ENCODE assay signal across 1 cellular context in the genomic region with DNA sequence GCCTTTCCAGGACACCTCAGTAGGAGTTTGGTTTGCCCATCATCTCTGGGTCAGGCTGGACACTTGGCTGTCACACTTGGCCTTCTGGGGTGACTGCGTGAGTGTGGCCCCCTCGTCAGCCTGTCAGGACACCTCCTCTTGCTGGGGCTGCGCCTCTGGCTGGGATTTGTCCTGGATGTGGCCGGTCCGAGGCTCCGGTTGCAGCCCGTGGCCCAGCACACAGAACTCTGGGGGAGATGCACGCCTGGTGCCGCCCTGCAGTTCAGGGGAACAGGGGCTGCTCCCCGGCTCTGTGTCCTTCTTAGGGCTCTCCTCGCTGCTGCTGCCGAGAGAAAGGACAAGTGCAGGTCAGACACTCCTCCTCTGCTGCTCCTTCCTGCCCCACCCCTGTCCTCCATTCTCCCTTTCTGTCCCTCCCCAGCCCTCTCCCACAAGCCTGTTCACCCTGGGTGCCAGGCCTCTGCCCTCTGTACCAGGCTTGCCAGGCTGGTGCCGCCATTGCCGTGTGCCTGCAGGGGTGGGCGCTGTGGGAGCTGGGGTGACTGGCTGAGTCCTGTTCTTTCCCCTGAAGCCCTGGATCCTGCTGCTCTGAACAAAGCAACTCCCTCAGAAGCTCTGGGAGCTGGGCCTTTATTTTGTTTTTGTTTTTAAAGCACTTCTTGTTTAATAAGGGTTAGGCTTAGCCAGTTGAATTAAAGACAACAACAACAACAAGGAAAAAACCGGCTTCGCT.
TF ChIP-seq lines count a peak whose summit lies in the region.

No MANE protein-coding gene starts in this region.

TF ChIP-seq in HepG2, 621 proteins besides CTCF, POLR2A, EP300 and RAD21 (continued from another document):
- TF ChIP-seq, protein P1, sequence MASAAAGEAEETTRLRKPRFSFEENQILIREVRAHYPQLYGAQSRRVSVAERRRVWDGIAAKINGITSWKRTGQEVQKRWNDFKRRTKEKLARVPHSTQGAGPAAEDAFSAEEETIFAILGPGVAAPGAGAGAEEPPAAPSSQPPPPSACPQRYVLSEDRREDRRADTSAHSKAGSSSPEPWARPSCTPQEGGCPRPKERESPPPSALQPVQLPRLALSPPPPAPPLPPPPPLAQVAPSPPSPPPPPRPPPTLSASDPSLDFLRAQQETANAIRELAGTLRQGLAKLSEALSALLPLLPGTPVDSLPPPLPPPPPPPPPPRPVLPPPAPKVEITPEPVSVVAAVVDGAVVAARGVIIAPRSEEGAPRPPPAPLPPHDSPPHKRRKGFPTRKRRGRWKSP (CRISPR knock-in tag; IDR thresholded peaks at IDR 0.05) = no peak
- no peak for TF ChIP-seq MEIS2 (CRISPR knock-in tag; IDR thresholded peaks at IDR 0.05)
- TF ChIP-seq ZNF746 (CRISPR knock-in tag; IDR thresholded peaks at IDR 0.05) = no peak
- TF ChIP-seq, protein P2, sequence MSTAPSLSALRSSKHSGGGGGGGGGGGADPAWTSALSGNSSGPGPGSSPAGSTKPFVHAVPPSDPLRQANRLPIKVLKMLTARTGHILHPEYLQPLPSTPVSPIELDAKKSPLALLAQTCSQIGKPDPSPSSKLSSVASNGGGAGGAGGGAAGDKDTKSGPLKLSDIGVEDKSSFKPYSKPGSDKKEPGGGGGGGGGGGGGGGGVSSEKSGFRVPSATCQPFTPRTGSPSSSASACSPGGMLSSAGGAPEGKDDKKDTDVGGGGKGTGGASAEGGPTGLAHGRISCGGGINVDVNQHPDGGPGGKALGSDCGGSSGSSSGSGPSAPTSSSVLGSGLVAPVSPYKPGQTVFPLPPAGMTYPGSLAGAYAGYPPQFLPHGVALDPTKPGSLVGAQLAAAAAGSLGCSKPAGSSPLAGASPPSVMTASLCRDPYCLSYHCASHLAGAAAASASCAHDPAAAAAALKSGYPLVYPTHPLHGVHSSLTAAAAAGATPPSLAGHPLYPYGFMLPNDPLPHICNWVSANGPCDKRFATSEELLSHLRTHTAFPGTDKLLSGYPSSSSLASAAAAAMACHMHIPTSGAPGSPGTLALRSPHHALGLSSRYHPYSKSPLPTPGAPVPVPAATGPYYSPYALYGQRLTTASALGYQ (CRISPR knock-in tag; IDR thresholded peaks at IDR 0.05) = no peak
- no peak for TF ChIP-seq ELF4 (CRISPR knock-in tag; IDR thresholded peaks at IDR 0.05; ENCODE audit: borderline replicate concordance)
- TF ChIP-seq, protein P3, sequence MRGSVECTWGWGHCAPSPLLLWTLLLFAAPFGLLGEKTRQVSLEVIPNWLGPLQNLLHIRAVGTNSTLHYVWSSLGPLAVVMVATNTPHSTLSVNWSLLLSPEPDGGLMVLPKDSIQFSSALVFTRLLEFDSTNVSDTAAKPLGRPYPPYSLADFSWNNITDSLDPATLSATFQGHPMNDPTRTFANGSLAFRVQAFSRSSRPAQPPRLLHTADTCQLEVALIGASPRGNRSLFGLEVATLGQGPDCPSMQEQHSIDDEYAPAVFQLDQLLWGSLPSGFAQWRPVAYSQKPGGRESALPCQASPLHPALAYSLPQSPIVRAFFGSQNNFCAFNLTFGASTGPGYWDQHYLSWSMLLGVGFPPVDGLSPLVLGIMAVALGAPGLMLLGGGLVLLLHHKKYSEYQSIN (CRISPR knock-in tag; IDR thresholded peaks at IDR 0.05; ENCODE audit: borderline replicate concordance) = no peak
- TF ChIP-seq, protein P4, sequence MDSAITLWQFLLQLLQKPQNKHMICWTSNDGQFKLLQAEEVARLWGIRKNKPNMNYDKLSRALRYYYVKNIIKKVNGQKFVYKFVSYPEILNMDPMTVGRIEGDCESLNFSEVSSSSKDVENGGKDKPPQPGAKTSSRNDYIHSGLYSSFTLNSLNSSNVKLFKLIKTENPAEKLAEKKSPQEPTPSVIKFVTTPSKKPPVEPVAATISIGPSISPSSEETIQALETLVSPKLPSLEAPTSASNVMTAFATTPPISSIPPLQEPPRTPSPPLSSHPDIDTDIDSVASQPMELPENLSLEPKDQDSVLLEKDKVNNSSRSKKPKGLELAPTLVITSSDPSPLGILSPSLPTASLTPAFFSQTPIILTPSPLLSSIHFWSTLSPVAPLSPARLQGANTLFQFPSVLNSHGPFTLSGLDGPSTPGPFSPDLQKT (CRISPR knock-in tag; IDR thresholded peaks at IDR 0.05; ENCODE audit: borderline replicate concordance) = no peak
- no peak for TF ChIP-seq ARID2 (CRISPR knock-in tag; IDR thresholded peaks at IDR 0.05; ENCODE audit: borderline replicate concordance)
- TF ChIP-seq ZIK1 (CRISPR knock-in tag; IDR thresholded peaks at IDR 0.05; ENCODE audit: borderline replicate concordance, low read depth) = no peak
- TF ChIP-seq ZNF460 (CRISPR knock-in tag; IDR thresholded peaks at IDR 0.05; ENCODE audit: borderline replicate concordance) = no peak
- no peak for TF ChIP-seq POLR2AphosphoS5 (IDR thresholded peaks at IDR 0.05; ENCODE audit: low read depth, low read length)
